ENCODE assay signal across 16 cellular contexts in genomic region chr12:92105110-92105509, GRCh38. TPM values are rescaled to one million over a fixed set of nuclear protein-coding genes. Genes with fewer than 3 reads are reported as not detected.
A peak's percentile ranks its signal among the peaks of the same experiment; 100 is the strongest.
DNase-seq lines count a peak whose midpoint lies in the region; ATAC-seq and TF ChIP-seq lines count a peak whose summit lies in the region.
"Had no signal": no experiment of that assay in that cellular context is flagged by ENCODE, and none has a peak within 500 bp of the region (broad histone marks: within the 10 kb centered on the region; RNA-seq: fewer than 3 reads in every experiment).

No MANE protein-coding gene starts in this region.

- H3K36me3 Mint-ChIP-seq in activated naive CD4-positive, alpha-beta T cell treated with anti-CD3 and anti-CD28 coated beads for 36 hours (ENCODE audit: low read depth), result peaks cover 9% of the 10 kb centered on the region
- peaks cover 9% of the 10 kb centered on the region in 2 donors for H3K36me3 Mint-ChIP-seq in activated naive CD4-positive, alpha-beta T cell treated with anti-CD3 and anti-CD28 coated beads, Interleukin-2, amount 50 U/mL, for 72 hours
- H3K36me3 Mint-ChIP-seq in activated naive CD8-positive, alpha-beta T cell treated with anti-CD3 and anti-CD28 coated beads, Interleukin-2, amount 50 U/mL, for 24 hours (ENCODE audit: low read depth), result peaks cover 12% of the 10 kb centered on the region
- H3K36me3 Mint-ChIP-seq in activated T-helper 1 cell treated with anti-CD3 and anti-CD28 coated beads, Interleukin-12 subunit alpha, Interleukin-12 subunit beta, Interleukin-2, Interleukin-4 antibody, amounts not matched to agents 30 ng/mL and 10 ng/mL and 1 ng/mL, durations not matched to agents 14 hours and 24 hours and 36 hours (ENCODE audit: low read depth), result peaks cover 4% of the 10 kb centered on the region

- H3K4me3 ChIP-seq in NB4 (ENCODE audit: low read depth, low read length) (peak overlapping the region; percentile 37), neutrophil (ENCODE audit: low read depth in 1 of 2, low read length in 1 of 2) (peak overlapping the region; percentile 10 to 41)
- H3K4me3 ChIP-seq: A549, MG63 had no signal

- intact Hi-C loops in activated naive CD4-positive, alpha-beta T cell treated with anti-CD3 and anti-CD28 coated beads for 36 hours (cut with micrococcal nuclease), result no loop called here
- intact Hi-C loops in activated T-helper 1 cell treated with anti-CD3 and anti-CD28 coated beads, Interleukin-12 subunit alpha, Interleukin-12 subunit beta, Interleukin-2, Interleukin-4 antibody, amounts not matched to agents 30 ng/mL and 10 ng/mL and 1 ng/mL, durations not matched to agents 14 hours and 24 hours and 36 hours (cut with micrococcal nuclease), result no loop called here

- no peaks in the 10 kb centered on the region for H3K36me3 ChIP-seq in neutrophil
- H3K36me3 ChIP-seq: MG63 had no signal

- CTCF ChIA-PET in activated naive CD4-positive, alpha-beta T cell treated with anti-CD3 and anti-CD28 coated beads for 36 hours (lab: Charles Lee), result interaction anchor here (1.5 kb wide), 1 partner anchor 41 kb away, joined by 3 read pairs; the partner anchor contains the start of gene BTG1

- peak overlapping the region; percentile 54 for H3K4me3 Mint-ChIP-seq in activated naive CD4-positive, alpha-beta T cell treated with anti-CD3 and anti-CD28 coated beads for 36 hours
- H3K4me3 Mint-ChIP-seq in activated naive CD8-positive, alpha-beta T cell treated with anti-CD3 and anti-CD28 coated beads, Interleukin-2, amount 50 U/mL, for 24 hours, result peak overlapping the region; percentile 59
- H3K4me3 Mint-ChIP-seq in activated T-helper 1 cell treated with anti-CD3 and anti-CD28 coated beads, Interleukin-12 subunit alpha, Interleukin-12 subunit beta, Interleukin-2, Interleukin-4 antibody, amounts not matched to agents 30 ng/mL and 10 ng/mL and 1 ng/mL, durations not matched to agents 14 hours and 24 hours and 36 hours, result no peak overlapping the region

- H3K4me1 Mint-ChIP-seq in activated naive CD4-positive, alpha-beta T cell treated with anti-CD3 and anti-CD28 coated beads for 36 hours (ENCODE audit: low read depth), result peaks cover 65% of the 10 kb centered on the region
- H3K4me1 Mint-ChIP-seq in activated naive CD8-positive, alpha-beta T cell treated with anti-CD3 and anti-CD28 coated beads, Interleukin-2, amount 50 U/mL, for 24 hours, result peaks cover 54% of the 10 kb centered on the region
- H3K4me1 Mint-ChIP-seq in activated T-helper 1 cell treated with anti-CD3 and anti-CD28 coated beads, Interleukin-12 subunit alpha, Interleukin-12 subunit beta, Interleukin-2, Interleukin-4 antibody, amounts not matched to agents 30 ng/mL and 10 ng/mL and 1 ng/mL, durations not matched to agents 14 hours and 24 hours and 36 hours (ENCODE audit: low read depth), result peaks cover 46% of the 10 kb centered on the region

- peak overlapping the region; percentile 54 for H3K27ac Mint-ChIP-seq in activated naive CD4-positive, alpha-beta T cell treated with anti-CD3 and anti-CD28 coated beads for 36 hours
- peak overlapping the region in 1 of 2 donors; percentile 89 for H3K27ac Mint-ChIP-seq in activated naive CD4-positive, alpha-beta T cell treated with anti-CD3 and anti-CD28 coated beads, Interleukin-2, amount 50 U/mL, for 72 hours
- peak overlapping the region; percentile 24 for H3K27ac Mint-ChIP-seq in activated naive CD8-positive, alpha-beta T cell treated with anti-CD3 and anti-CD28 coated beads, Interleukin-2, amount 50 U/mL, for 24 hours
- H3K27ac Mint-ChIP-seq in activated T-helper 1 cell treated with anti-CD3 and anti-CD28 coated beads, Interleukin-12 subunit alpha, Interleukin-12 subunit beta, Interleukin-2, Interleukin-4 antibody, amounts not matched to agents 30 ng/mL and 10 ng/mL and 1 ng/mL, durations not matched to agents 14 hours and 24 hours and 36 hours, result no peak overlapping the region

- H3K9me3 Mint-ChIP-seq in activated naive CD4-positive, alpha-beta T cell treated with anti-CD3 and anti-CD28 coated beads for 36 hours, result no peaks in the 10 kb centered on the region
- H3K9me3 Mint-ChIP-seq in activated naive CD4-positive, alpha-beta T cell treated with anti-CD3 and anti-CD28 coated beads, Interleukin-2, amount 50 U/mL, for 72 hours, result peaks cover 9 to 10% of the 10 kb centered on the region in 2 donors
- H3K9me3 Mint-ChIP-seq in activated naive CD8-positive, alpha-beta T cell treated with anti-CD3 and anti-CD28 coated beads, Interleukin-2, amount 50 U/mL, for 24 hours, result peaks cover 10% of the 10 kb centered on the region
- H3K9me3 Mint-ChIP-seq in activated T-helper 1 cell treated with anti-CD3 and anti-CD28 coated beads, Interleukin-12 subunit alpha, Interleukin-12 subunit beta, Interleukin-2, Interleukin-4 antibody, amounts not matched to agents 30 ng/mL and 10 ng/mL and 1 ng/mL, durations not matched to agents 14 hours and 24 hours and 36 hours, result peaks cover 3% of the 10 kb centered on the region

- no peaks in the 10 kb centered on the region for H3K9me3 ChIP-seq in neutrophil
- H3K9me3 ChIP-seq: A549, MG63 had no signal

- peaks cover 60 to 65% of the 10 kb centered on the region in 2 experiments for H3K4me1 ChIP-seq in neutrophil (ENCODE audit: control insufficient read depth in 1 of 2, insufficient read depth in 1 of 2, low read depth in 1 of 2, low read length in 1 of 2)

- peak overlapping the region; percentile 83 for H3K27ac ChIP-seq in neutrophil
- H3K27ac ChIP-seq: KMS-11 had no signal

- no peak for TF ChIP-seq POLR2A in NB4 (IDR thresholded peaks at IDR 0.05; ENCODE audit: extremely low read depth, insufficient read length)

- H3K27me3 Mint-ChIP-seq in activated naive CD4-positive, alpha-beta T cell treated with anti-CD3 and anti-CD28 coated beads for 36 hours (ENCODE audit: low read depth), result no peaks in the 10 kb centered on the region
- H3K27me3 Mint-ChIP-seq in activated naive CD8-positive, alpha-beta T cell treated with anti-CD3 and anti-CD28 coated beads, Interleukin-2, amount 50 U/mL, for 24 hours, result no peaks in the 10 kb centered on the region
- no peaks in the 10 kb centered on the region for H3K27me3 Mint-ChIP-seq in activated T-helper 1 cell treated with anti-CD3 and anti-CD28 coated beads, Interleukin-12 subunit alpha, Interleukin-12 subunit beta, Interleukin-2, Interleukin-4 antibody, amounts not matched to agents 30 ng/mL and 10 ng/mL and 1 ng/mL, durations not matched to agents 14 hours and 24 hours and 36 hours (ENCODE audit: insufficient read depth)

- no peaks in the 10 kb centered on the region for H3K27me3 ChIP-seq in neutrophil
- H3K27me3 ChIP-seq: MG63 had no signal

- no peak for DNase-seq in activated naive CD4-positive, alpha-beta T cell treated with anti-CD3 and anti-CD28 coated beads for 36 hours
- DNase-seq in activated naive CD4-positive, alpha-beta T cell treated with anti-CD3 and anti-CD28 coated beads, Interleukin-2, amount 50 U/mL, for 72 hours (ENCODE audit: low spot score in 2 of 2), result no peak
- DNase-seq in NB4 (ENCODE audit: low read depth), result no peak
- DNase-seq in activated naive CD8-positive, alpha-beta T cell treated with anti-CD3 and anti-CD28 coated beads, Interleukin-2, amount 50 U/mL, for 24 hours, result no peak
- no peak for DNase-seq in activated T-helper 1 cell treated with anti-CD3 and anti-CD28 coated beads, Interleukin-12 subunit alpha, Interleukin-12 subunit beta, Interleukin-2, Interleukin-4 antibody, amounts not matched to agents 30 ng/mL and 10 ng/mL and 1 ng/mL, durations not matched to agents 14 hours and 24 hours and 36 hours (ENCODE audit: low spot score)
- DNase-seq: MG63, NCI-H1105 treated with DMSO at 0.1 percent for 48 hours, NCI-H187, NCI-H446 treated with DMSO at 0.1 percent for 48 hours, NCI-H748 treated with DMSO at 0.1 percent for 48 hours, Right ventricle myocardium superior had no signal

- TF ChIP-seq CTCF in NB4 (IDR thresholded peaks at IDR 0.05; ENCODE audit: low read depth, low read length), result no peak
- TF ChIP-seq CTCF in neutrophil (IDR thresholded peaks at IDR 0.05), result no peak

- no peak for ATAC-seq in activated naive CD4-positive, alpha-beta T cell treated with anti-CD3 and anti-CD28 coated beads, Interleukin-2, amount 50 U/mL, for 72 hours
- ATAC-seq in activated naive CD8-positive, alpha-beta T cell treated with anti-CD3 and anti-CD28 coated beads, Interleukin-2, amount 50 U/mL, for 24 hours, result no peak
- ATAC-seq in GM19035 (IDR thresholded peaks at IDR 0.05; ENCODE audit: unreplicated experiment), result no peak
- ATAC-seq in HG02970 (IDR thresholded peaks at IDR 0.05; ENCODE audit: low FRiP score, unreplicated experiment), result no peak

RNA-seq across cellular contexts. Expression of gene BTG1, which starts 40.5 kb away (rescaled TPM):
- 100 to 1,000 TPM; 218 to 223 TPM for total RNA-seq in activated naive CD4-positive, alpha-beta T cell treated with anti-CD3 and anti-CD28 coated beads for 36 hours
- 100 to 1,000 TPM; 158 to 266 TPM for total RNA-seq in activated naive CD4-positive, alpha-beta T cell treated with anti-CD3 and anti-CD28 coated beads, Interleukin-2, amount 50 U/mL, for 72 hours
- 86.4 and 87.9 TPM in 2 replicates for total RNA-seq in activated T-helper 1 cell treated with anti-CD3 and anti-CD28 coated beads, Interleukin-12 subunit alpha, Interleukin-12 subunit beta, Interleukin-2, Interleukin-4 antibody, amounts not matched to agents 30 ng/mL and 10 ng/mL and 1 ng/mL, durations not matched to agents 14 hours and 24 hours and 36 hours
